Comparison of ENCODE assay signal across 10 cellular contexts in genomic region chr7:151233804-151234203, GRCh38. TPM values are rescaled to one million over a fixed set of nuclear protein-coding genes. Genes with fewer than 3 reads are reported as not detected.
DNase-seq lines count a peak whose midpoint lies in the region; ATAC-seq and TF ChIP-seq lines count a peak whose summit lies in the region.
"Had no signal": no experiment of that assay in that cellular context is flagged by ENCODE, and none has a peak within 500 bp of the region (broad histone marks: within the 10 kb centered on the region; RNA-seq: fewer than 3 reads in every experiment).

No MANE protein-coding gene starts in this region.

- peak overlapping the region; percentile 95 to 99 for H3K27ac Mint-ChIP-seq in natural killer cell treated with Interleukin-12 subunit alpha and Interleukin-12 subunit beta and Interleukin-15 and Interleukin-18, amount 100 ng/mL, for 72 hours

- no peak for DNase-seq in BJ (ENCODE audit: low read depth)
- DNase-seq in colonic mucosa = no peak
- peak; percentile 41 for DNase-seq in natural killer cell treated with Interleukin-12 subunit alpha and Interleukin-12 subunit beta and Interleukin-15 and Interleukin-18, amount 100 ng/mL, for 72 hours (ENCODE audit: low spot score)
- no peak for DNase-seq in NCI-H1417 (lab: John Stamatoyannopoulos, UW)

- H3K9ac ChIP-seq in KMS-11 (peak overlapping the region; percentile 80; the same call in 1 of the 2 replicates), colonic mucosa (ENCODE audit: low read depth in 2 of 2, low read length in 2 of 2) (peak overlapping the region in 1 of 2 donors; percentile 93)

- no peaks in the 10 kb centered on the region for H3K9me3 ChIP-seq in colonic mucosa

- TF ChIP-seq CTCF in BJ (IDR thresholded peaks at IDR 0.05; ENCODE audit: insufficient read depth, low read depth, low read length) = no peak
- no peak for TF ChIP-seq CTCF in KMS-11 (conservative IDR thresholded peaks at IDR 0.05; ENCODE audit: low read depth, low read length)
- no peak for TF ChIP-seq CTCF in colonic mucosa (IDR thresholded peaks at IDR 0.05)

- peak overlapping the region; percentile 67 for H3K4me2 ChIP-seq in KMS-11

- H4K20me1 ChIP-seq in KMS-11 (ENCODE audit: insufficient read depth) = no peaks in the 10 kb centered on the region

- no peaks in the 10 kb centered on the region for H3K27me3 Mint-ChIP-seq in natural killer cell treated with Interleukin-12 subunit alpha and Interleukin-12 subunit beta and Interleukin-15 and Interleukin-18, amount 100 ng/mL, for 72 hours

- H3K9me3 Mint-ChIP-seq in natural killer cell treated with Interleukin-12 subunit alpha and Interleukin-12 subunit beta and Interleukin-15 and Interleukin-18, amount 100 ng/mL, for 72 hours = no peaks in the 10 kb centered on the region

- POLR2A ChIA-PET in BJ (lab: Charles Lee) = no interaction called here

- CTCF ChIA-PET in BJ (lab: Yijun Ruan, JAX) = interaction anchor here (0.6 to 3.5 kb wide), 3 partner anchors 10 to 1473 kb away, joined by 3 to 15 read pairs (median 11); no protein-coding TSS in a partner anchor

- ATAC-seq in natural killer cell treated with Interleukin-12 subunit alpha and Interleukin-12 subunit beta and Interleukin-15 and Interleukin-18, amount 100 ng/mL, for 72 hours = no peak
- ATAC-seq in GM21447 (IDR thresholded peaks at IDR 0.05; ENCODE audit: unreplicated experiment) = no peak
- no peak for ATAC-seq in HG02973 (IDR thresholded peaks at IDR 0.05; ENCODE audit: unreplicated experiment)
- ATAC-seq in HG02763 (IDR thresholded peaks at IDR 0.05; ENCODE audit: unreplicated experiment) = no peak

- peak overlapping the region; percentile 98 for H3K4me3 Mint-ChIP-seq in natural killer cell treated with Interleukin-12 subunit alpha and Interleukin-12 subunit beta and Interleukin-15 and Interleukin-18, amount 100 ng/mL, for 72 hours

- H3K4me1 Mint-ChIP-seq in natural killer cell treated with Interleukin-12 subunit alpha and Interleukin-12 subunit beta and Interleukin-15 and Interleukin-18, amount 100 ng/mL, for 72 hours (ENCODE audit: low read depth in 2 of 2) = peaks cover 32 to 33% of the 10 kb centered on the region in 2 donors

- intact Hi-C loops in colonic mucosa (cut with DNase I) = no loop called here

- peaks cover 34% of the 10 kb centered on the region for H3K79me2 ChIP-seq in KMS-11 (ENCODE audit: insufficient read depth, low read depth)

- H3K4me1 ChIP-seq in KMS-11 (ENCODE audit: low read depth, poor library complexity, severe bottlenecking) (peaks cover 21% of the 10 kb centered on the region), colonic mucosa (peaks cover 10% of the 10 kb centered on the region)
- H3K4me1 ChIP-seq: foreskin keratinocyte had no signal

- H2AFZ ChIP-seq in KMS-11 (ENCODE audit: low read depth) = no peak overlapping the region

- no peaks in the 10 kb centered on the region for H3K27me3 ChIP-seq in BJ (ENCODE audit: control insufficient read depth, insufficient read depth, low read length)
- no peaks in the 10 kb centered on the region for H3K27me3 ChIP-seq in KMS-11 (ENCODE audit: insufficient read depth, low read depth)
- no peaks in the 10 kb centered on the region for H3K27me3 ChIP-seq in colonic mucosa
- H3K27me3 ChIP-seq: foreskin keratinocyte had no signal

- H3K4me3 ChIP-seq in BJ (ENCODE audit: low read depth, low read length) (peak overlapping the region; percentile 97), KMS-11 (IDR thresholded peaks at IDR 0.05; ENCODE audit: insufficient read depth, low read depth, low read length) (no peak overlapping the region), colonic mucosa (peak overlapping the region; percentile 86)

- peak overlapping the region; percentile 54; the same call in 1 of the 2 replicates for H3K27ac ChIP-seq in KMS-11
- H3K27ac ChIP-seq in colonic mucosa = no peak overlapping the region
- H3K27ac ChIP-seq: foreskin keratinocyte had no signal

- H3K36me3 Mint-ChIP-seq in natural killer cell treated with Interleukin-12 subunit alpha and Interleukin-12 subunit beta and Interleukin-15 and Interleukin-18, amount 100 ng/mL, for 72 hours = peaks cover 8% of the 10 kb centered on the region

- H3K36me3 ChIP-seq in BJ (ENCODE audit: control insufficient read depth, insufficient read depth, low read length) = peaks cover 24% of the 10 kb centered on the region
- H3K36me3 ChIP-seq in KMS-11 (ENCODE audit: insufficient read depth) = no peaks in the 10 kb centered on the region; the same call in 1 of the 2 replicates
- no peaks in the 10 kb centered on the region for H3K36me3 ChIP-seq in colonic mucosa

RNA-seq across cellular contexts. Expression of gene CHPF2, which starts 1.5 kb away (rescaled TPM):
- 26.1 and 42.6 TPM in 2 replicates for polyA plus RNA-seq in BJ (2011; rRNA removed)
- polyA minus RNA-seq in BJ (2011; rRNA and poly(A)+ RNA removed) = 41.1 and 43.3 TPM in 2 replicates
- total RNA-seq in colonic mucosa = 10 to 100 TPM; 36.2 to 42.7 TPM
- total RNA-seq in natural killer cell treated with Interleukin-12 subunit alpha and Interleukin-12 subunit beta and Interleukin-15 and Interleukin-18, amount 100 ng/mL, for 72 hours = 10 to 100 TPM; 54.6 to 67.6 TPM

RNA-seq across cellular contexts. Expression of gene ABCF2, which starts 6.8 kb away (rescaled TPM):
- 44.2 and 62.5 TPM in 2 replicates for polyA plus RNA-seq in BJ (2011; rRNA removed)
- polyA minus RNA-seq in BJ (2011; rRNA and poly(A)+ RNA removed) = 27.5 and 43.8 TPM in 2 replicates
- total RNA-seq in colonic mucosa = 10 to 100 TPM; 25.6 to 38.3 TPM
- 100 to 1,000 TPM in 1 of 2 donors, 10 to 100 TPM in 1; 68.4 to 118 TPM for total RNA-seq in natural killer cell treated with Interleukin-12 subunit alpha and Interleukin-12 subunit beta and Interleukin-15 and Interleukin-18, amount 100 ng/mL, for 72 hours

RNA-seq across cellular contexts. Expression of gene SMARCD3, which starts 14.7 kb away (rescaled TPM):
- polyA plus RNA-seq in BJ (2011; rRNA removed) = 37.7 and 46.6 TPM in 2 replicates
- 13.9 and 31.0 TPM in 2 replicates for polyA minus RNA-seq in BJ (2011; rRNA and poly(A)+ RNA removed)
- total RNA-seq in colonic mucosa = 1 to 10 TPM; 4.3 to 6.7 TPM
- total RNA-seq in natural killer cell treated with Interleukin-12 subunit alpha and Interleukin-12 subunit beta and Interleukin-15 and Interleukin-18, amount 100 ng/mL, for 72 hours = 1 to 10 TPM in 1 of 2 donors, under 1 TPM in 1; 0.93 to 1.2 TPM

RNA-seq across cellular contexts. Expression of gene H2BK1, which starts 23.5 kb away (rescaled TPM):
- not detected in 2 replicates for polyA plus RNA-seq in BJ (2011; rRNA removed)
- not detected in 2 replicates for polyA minus RNA-seq in BJ (2011; rRNA and poly(A)+ RNA removed)
- total RNA-seq in colonic mucosa = not detected
- total RNA-seq in natural killer cell treated with Interleukin-12 subunit alpha and Interleukin-12 subunit beta and Interleukin-15 and Interleukin-18, amount 100 ng/mL, for 72 hours = not detected
- total RNA-seq: foreskin keratinocyte had no signal
- polyA plus RNA-seq: foreskin keratinocyte had no signal

RNA-seq across cellular contexts. Expression of gene ASB10, which starts 46.8 kb away (rescaled TPM):
- polyA plus RNA-seq in BJ (2011; rRNA removed) = not detected in 2 replicates
- not detected in 2 replicates for polyA minus RNA-seq in BJ (2011; rRNA and poly(A)+ RNA removed)
- not detected for total RNA-seq in colonic mucosa
- not detected for total RNA-seq in natural killer cell treated with Interleukin-12 subunit alpha and Interleukin-12 subunit beta and Interleukin-15 and Interleukin-18, amount 100 ng/mL, for 72 hours
- total RNA-seq: foreskin keratinocyte; T-helper 2 cell treated with Interferon-gamma antibody and Interleukin-4, amounts not matched to agents 100 ng/mL and 5 ng/mL, for 36 hours had no signal
- polyA plus RNA-seq: foreskin keratinocyte had no signal
